ENCODE assay signal across 1 cellular context in genomic region chr3:9810846-9811245, GRCh38.
TF ChIP-seq lines count a peak whose summit lies in the region.

No MANE protein-coding gene starts in this region.

TF ChIP-seq in endothelial cell of umbilical vein, 7 proteins besides CTCF, POLR2A, EP300 and RAD21:
- TF ChIP-seq MAX (IDR thresholded peaks at IDR 0.05; ENCODE audit: insufficient read depth, insufficient read length) (no peak), GATA2 (IDR thresholded peaks at IDR 0.05; ENCODE audit: insufficient read depth, insufficient read length, low read depth, low read length) (no peak), POLR2AphosphoS5 (IDR thresholded peaks at IDR 0.05; ENCODE audit: insufficient read depth, low read depth, low read length) (no peak), MYC (IDR thresholded peaks at IDR 0.05; ENCODE audit: low read depth, low read length) (no peak), FOS (IDR thresholded peaks at IDR 0.05; ENCODE audit: borderline replicate concordance, insufficient read depth, low read length) (no peak), EZH2 (IDR thresholded peaks at IDR 0.05; ENCODE audit: borderline replicate concordance, low read depth, low read length, severe bottlenecking) (no peak), JUN (IDR thresholded peaks at IDR 0.05; ENCODE audit: borderline replicate concordance, insufficient read depth, insufficient read length, low read depth) (no peak)
